Comparison of ENCODE assay signal across 3 cellular contexts in the genomic region with DNA sequence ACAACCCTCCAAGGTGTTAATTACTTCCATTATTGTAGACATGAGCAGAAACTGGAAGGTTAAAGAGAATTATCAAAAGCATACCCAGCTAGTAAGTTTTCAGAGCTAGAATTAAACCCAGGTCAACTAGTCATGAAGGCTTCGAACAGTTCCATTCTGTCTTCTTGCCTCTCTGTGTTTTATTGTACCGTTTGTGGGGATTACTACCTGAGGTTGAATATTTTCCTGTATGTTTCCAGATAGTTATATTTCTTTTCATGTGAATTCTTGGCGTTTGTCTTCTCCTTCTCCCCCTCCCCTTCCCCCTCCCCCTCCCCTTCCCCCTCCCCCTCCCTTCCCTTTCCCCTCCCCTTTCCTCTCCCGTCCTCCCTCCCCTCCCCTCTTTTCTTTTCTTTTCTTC.
A peak's percentile ranks its signal among the peaks of the same experiment; 100 is the strongest.
TF ChIP-seq lines count a peak whose summit lies in the region.

No MANE protein-coding gene starts in this region.

TF ChIP-seq in HepG2, 621 proteins besides CTCF, POLR2A, EP300 and RAD21:
- no peak for TF ChIP-seq CHD2 (IDR thresholded peaks at IDR 0.05; ENCODE audit: low read depth, low read length)
- TF ChIP-seq, protein P1, sequence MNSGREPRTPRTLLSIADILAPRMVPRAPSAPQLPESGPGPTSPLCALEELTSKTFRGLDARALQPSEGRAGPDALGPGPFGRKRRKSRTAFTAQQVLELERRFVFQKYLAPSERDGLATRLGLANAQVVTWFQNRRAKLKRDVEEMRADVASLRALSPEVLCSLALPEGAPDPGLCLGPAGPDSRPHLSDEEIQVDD (CRISPR knock-in tag; IDR thresholded peaks at IDR 0.05; ENCODE audit: borderline replicate concordance): no peak
- no peak for TF ChIP-seq KDM3A (CRISPR knock-in tag; IDR thresholded peaks at IDR 0.05; ENCODE audit: low read depth)
- peak; percentile 80 for TF ChIP-seq HNRNPK (IDR thresholded peaks at IDR 0.05; ENCODE audit: low read depth, low read length, poor library complexity, severe bottlenecking)
- no peak for TF ChIP-seq PHF8 (CRISPR knock-in tag; IDR thresholded peaks at IDR 0.05)
- no peak for TF ChIP-seq BCL6 (CRISPR knock-in tag; IDR thresholded peaks at IDR 0.05)

TF ChIP-seq in K562, 482 proteins besides CTCF, POLR2A, EP300 and RAD21:
- peak; percentile 56 for TF ChIP-seq HNRNPK (IDR thresholded peaks at IDR 0.05; ENCODE audit: low read depth, low read length, poor library complexity, severe bottlenecking)
- TF ChIP-seq IFI16 (CRISPR knock-in tag; IDR thresholded peaks at IDR 0.05): no peak
- no peak for TF ChIP-seq XRCC4 (IDR thresholded peaks at IDR 0.05; ENCODE audit: extremely low read depth, insufficient read depth, insufficient read length)
- TF ChIP-seq HDAC6 (IDR thresholded peaks at IDR 0.05; ENCODE audit: low read depth, low read length): no peak
- no peak for TF ChIP-seq DMBX1 (CRISPR knock-in tag; IDR thresholded peaks at IDR 0.05; ENCODE audit: borderline replicate concordance)
- no peak for TF ChIP-seq GATAD2B (IDR thresholded peaks at IDR 0.05; ENCODE audit: borderline replicate concordance)

TF ChIP-seq in H1, 55 proteins besides CTCF, POLR2A, EP300 and RAD21:
- TF ChIP-seq CHD1 (IDR thresholded peaks at IDR 0.05; ENCODE audit: low read depth, low read length): no peak
- no peak for TF ChIP-seq CHD2 (IDR thresholded peaks at IDR 0.05; ENCODE audit: low read length)
- no peak for TF ChIP-seq MAFK (IDR thresholded peaks at IDR 0.05; ENCODE audit: low read depth, low read length)
- no peak for TF ChIP-seq EGR1 (IDR thresholded peaks at IDR 0.05; ENCODE audit: borderline replicate concordance, low read depth, low read length)
- no peak for TF ChIP-seq GTF2F1 (IDR thresholded peaks at IDR 0.05; ENCODE audit: borderline replicate concordance, low read depth, low read length)
- no peak for TF ChIP-seq GABPA (IDR thresholded peaks at IDR 0.05; ENCODE audit: borderline replicate concordance, insufficient read depth, low read length)
- TF ChIP-seq CEBPB (IDR thresholded peaks at IDR 0.05; ENCODE audit: low read depth, low read length): no peak
- TF ChIP-seq SRF (IDR thresholded peaks at IDR 0.05; ENCODE audit: low read depth, low read length): no peak
- no peak for TF ChIP-seq BCL11A (IDR thresholded peaks at IDR 0.05; ENCODE audit: low read depth in 2 of 2, low read length in 2 of 2)
- TF ChIP-seq TEAD4 (IDR thresholded peaks at IDR 0.05; ENCODE audit: low read depth, low read length): no peak
- TF ChIP-seq FOSL1 (IDR thresholded peaks at IDR 0.05; ENCODE audit: insufficient read depth, low read depth, low read length): no peak
- TF ChIP-seq TAF7 (optimal IDR thresholded peaks at IDR 0.05; ENCODE audit: borderline replicate concordance, low read depth, low read length): no peak
- TF ChIP-seq, protein P2, sequence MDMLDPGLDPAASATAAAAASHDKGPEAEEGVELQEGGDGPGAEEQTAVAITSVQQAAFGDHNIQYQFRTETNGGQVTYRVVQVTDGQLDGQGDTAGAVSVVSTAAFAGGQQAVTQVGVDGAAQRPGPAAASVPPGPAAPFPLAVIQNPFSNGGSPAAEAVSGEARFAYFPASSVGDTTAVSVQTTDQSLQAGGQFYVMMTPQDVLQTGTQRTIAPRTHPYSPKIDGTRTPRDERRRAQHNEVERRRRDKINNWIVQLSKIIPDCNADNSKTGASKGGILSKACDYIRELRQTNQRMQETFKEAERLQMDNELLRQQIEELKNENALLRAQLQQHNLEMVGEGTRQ (IDR thresholded peaks at IDR 0.05; ENCODE audit: low read length): no peak
- TF ChIP-seq PHF8 (conservative IDR thresholded peaks at IDR 0.05; ENCODE audit: low read depth, low read length): no peak
- TF ChIP-seq ZNF274 (IDR thresholded peaks at IDR 0.05; ENCODE audit: borderline replicate concordance, extremely low read depth, low read length): no peak
- no peak for TF ChIP-seq HDAC6 (IDR thresholded peaks at IDR 0.05; ENCODE audit: low read depth, low read length)
- TF ChIP-seq BACH1 (IDR thresholded peaks at IDR 0.05; ENCODE audit: low read length): no peak
- TF ChIP-seq TBP (IDR thresholded peaks at IDR 0.05; ENCODE audit: low read depth, low read length): no peak
- no peak for TF ChIP-seq CBX8 (IDR thresholded peaks at IDR 0.05; ENCODE audit: borderline replicate concordance, low read depth, low read length)
